ENCODE assay signal across 26 cellular contexts in genomic region chr3:53978386-53978785, GRCh38.
DNase-seq lines count a peak whose midpoint lies in the region; ATAC-seq lines count a peak whose summit lies in the region.
"Had no signal": no experiment of that assay in that cellular context is flagged by ENCODE, and none has a peak within 500 bp of the region (broad histone marks: within the 10 kb centered on the region; RNA-seq: fewer than 3 reads in every experiment).

No MANE protein-coding gene starts in this region.

- peaks cover 36% of the 10 kb centered on the region for H3K4me1 ChIP-seq in HAP-1
- H3K4me1 ChIP-seq: Caco-2, SJSA1 had no signal

- no peak overlapping the region for H3K4me3 ChIP-seq in HAP-1
- H3K4me3 ChIP-seq: SJSA1 had no signal

- H3K27me3 ChIP-seq in HAP-1 (ENCODE audit: low read depth), result no peaks in the 10 kb centered on the region
- H3K27me3 ChIP-seq: SJSA1 had no signal

- H3K36me3 ChIP-seq in HAP-1 (replicated peaks), result no peaks in the 10 kb centered on the region
- H3K36me3 ChIP-seq: SJSA1 had no signal

- in situ Hi-C loops in HAP-1 (cut with MboI; ENCODE audit: low sequenced_read_pairs) (no loop called here), G401 (cut with HindIII; ENCODE audit: low sequenced_read_pairs) (no loop called here)

- DNase-seq in HAP-1 (ENCODE audit: low spot score in 2 of 2), result peak; percentile 73 to 75
- DNase-seq in NCI-H82 treated with DMSO at 0.1 percent for 48 hours (lab: John Stamatoyannopoulos, UW; ENCODE audit: unreplicated experiment), result peak; percentile 83
- DNase-seq in left kidney (ENCODE audit: low read depth, low spot score), result peak; percentile 11
- no peak for DNase-seq in HUDEP-2 (lab: John Stamatoyannopoulos, UW; ENCODE audit: unreplicated experiment in 76 of 76)
- no peak for DNase-seq in pons (ENCODE audit: low spot score)
- no peak for DNase-seq in G401 (ENCODE audit: low spot score)
- DNase-seq: Caco-2; CD8-positive, alpha-beta T cell; DMS 273 treated with DMSO at 0.1 percent for 48 hours; DMS79; EL; GOT3; Karpas-422; NCI-H1092; NCI-H1417 treated with DMSO at 0.1 percent for 48 hours; NCI-H1694 treated with DMSO at 0.1 percent for 48 hours; NCI-H2081; NCI-H2171 treated with DMSO at 0.1 percent for 48 hours; NCI-H345; NCI-H510A treated with DMSO at 0.1 percent for 48 hours; Right ventricle myocardium superior; RPMI8226; T-cell had no signal

- no peaks in the 10 kb centered on the region; the same call in 1 of the 2 replicates for H3K9me3 ChIP-seq in HAP-1
- H3K9me3 ChIP-seq: Caco-2, SJSA1 had no signal

- ATAC-seq in HG03139 (IDR thresholded peaks at IDR 0.05; ENCODE audit: unreplicated experiment), result no peak
- ATAC-seq: CD8-positive, alpha-beta T cell; HepG2; T-cell had no signal

Comparison
In these comparisons a context has a peak if more than half of its experiments do, and no peak if none do; other contexts are left out.
1. DNase-seq: peak in HAP-1 (2 of 2), NCI-H82 treated with DMSO at 0.1 percent for 48 hours (single experiment) and left kidney (single experiment); none in HUDEP-2 (0 of 76), pons (single experiment) and G401 (single experiment).